8 cellular contexts compared by ENCODE assay signal in genomic region chr2:64873472-64873924, GRCh38.
DNase-seq lines count a peak whose midpoint lies in the region; ATAC-seq lines count a peak whose summit lies in the region.

No MANE protein-coding gene starts in this region.

- DNase-seq in ACHN (peak; percentile 69), NCI-H2171 (lab: John Stamatoyannopoulos, UW) (peak; percentile 3), cerebellar cortex (ENCODE audit: low spot score) (peak; percentile 74), lung microvascular endothelial cell (ENCODE audit: low read depth in 2 of 2) (peak; percentile 55 to 71)
- peak; percentile 88 for DNase-seq in activated CD4-positive, CD25-positive, alpha-beta regulatory T cell treated with anti-CD3 and anti-CD28 coated beads, Interleukin-2, amount 50 U/mL, for 72 hours
- DNase-seq in stimulated activated CD8-positive, alpha-beta memory T cell treated with anti-CD3 and anti-CD28 coated beads, Interleukin-12 subunit alpha, Interleukin-12 subunit beta, amount 100 ng/mL, for 1 hour (ENCODE audit: low read depth), result peak; percentile 69

- in situ Hi-C loops in ACHN (cut with HindIII; ENCODE audit: low pct_ligation_motif_present, low pct_unique_long_range_greater_than_20kb, low sequenced_read_pairs), result no loop called here

- ATAC-seq in GM18511 (IDR thresholded peaks at IDR 0.05; ENCODE audit: unreplicated experiment) (peak; percentile 91), HG02943 (IDR thresholded peaks at IDR 0.05; ENCODE audit: low read depth, unreplicated experiment) (peak; percentile 64)

Comparison
In these comparisons a context has a peak if more than half of its experiments do, and no peak if none do; other contexts are left out.
1. Peak in every context shown above with its lines: DNase-seq and ATAC-seq.
2. DNase-seq: peak in every context shown above with its lines; median percentile 88 in activated CD4-positive, CD25-positive, alpha-beta regulatory T cell treated with anti-CD3 and anti-CD28 coated beads, Interleukin-2, amount 50 U/mL, for 72 hours; 74 in cerebellar cortex; 69 in ACHN; 69 in stimulated activated CD8-positive, alpha-beta memory T cell treated with anti-CD3 and anti-CD28 coated beads, Interleukin-12 subunit alpha, Interleukin-12 subunit beta, amount 100 ng/mL, for 1 hour; 63 in lung microvascular endothelial cell; 3 in NCI-H2171.